ENCODE assay signal across 22 cellular contexts in genomic region chr10:123665371-123666286, GRCh38. TPM values are rescaled to one million over a fixed set of nuclear protein-coding genes. Genes with fewer than 3 reads are reported as not detected.
DNase-seq lines count a peak whose midpoint lies in the region; ATAC-seq and TF ChIP-seq lines count a peak whose summit lies in the region.
"Had no signal": no experiment of that assay in that cellular context is flagged by ENCODE, and none has a peak within 500 bp of the region (broad histone marks: within the 10 kb centered on the region; RNA-seq: fewer than 3 reads in every experiment).

No MANE protein-coding gene starts in this region.

- ATAC-seq in stimulated activated memory B cell treated with anti-CD40 and anti-IgM and Interleukin-4, amounts not matched to agents 10 μg/mL and 1 μg/mL and 100 μg/mL, for 72 hours = peak; percentile 9
- ATAC-seq in activated naive CD4-positive, alpha-beta T cell treated with anti-CD3 and anti-CD28 coated beads, Interleukin-2, amount 50 U/mL, for 72 hours = no peak
- ATAC-seq in HG03139 (IDR thresholded peaks at IDR 0.05; ENCODE audit: unreplicated experiment) = no peak
- ATAC-seq: activated CD8-positive, alpha-beta T cell treated with anti-CD3 and anti-CD28 coated beads, Interleukin-2, amount 10 ng/mL, durations not matched to agents 7 days and 5 days; K562; left colon; Panc1 had no signal

- H3K4me3 Mint-ChIP-seq in brain = peak overlapping the region; percentile 69 to 84 (median 78)
- H3K4me3 Mint-ChIP-seq in stimulated activated memory B cell treated with anti-CD40 and anti-IgM and Interleukin-4, amounts not matched to agents 10 μg/mL and 1 μg/mL and 100 μg/mL, for 72 hours = no peak overlapping the region
- H3K4me3 Mint-ChIP-seq: activated CD8-positive, alpha-beta T cell treated with anti-CD3 and anti-CD28 coated beads, Interleukin-2, amount 10 ng/mL, durations not matched to agents 7 days and 5 days; activated naive CD4-positive, alpha-beta T cell treated with anti-CD3 and anti-CD28 coated beads, Interleukin-2, amount 50 U/mL, for 24 hours had no signal

- H3K27ac ChIP-seq in coronary artery = no peak overlapping the region
- H3K27ac ChIP-seq: C4-2B, colonic mucosa, hepatocyte, HL-60 had no signal

- peaks cover 0 to 3% (median 0%) of the 10 kb centered on the region in 5 experiments for H3K9me3 Mint-ChIP-seq in brain
- H3K9me3 Mint-ChIP-seq in stimulated activated memory B cell treated with anti-CD40 and anti-IgM and Interleukin-4, amounts not matched to agents 10 μg/mL and 1 μg/mL and 100 μg/mL, for 72 hours = peaks cover 18% of the 10 kb centered on the region
- H3K9me3 Mint-ChIP-seq in activated naive CD4-positive, alpha-beta T cell treated with anti-CD3 and anti-CD28 coated beads, Interleukin-2, amount 50 U/mL, for 72 hours = peaks cover 5 to 7% of the 10 kb centered on the region in 2 donors

- no peak overlapping the region for H3K4me3 ChIP-seq in coronary artery
- H3K4me3 ChIP-seq: colonic mucosa, HAP-1, hepatocyte, K562 had no signal

- H3K27ac Mint-ChIP-seq in brain = peak overlapping the region in 3 of 5 experiments; percentile 48 to 92 (median 72)
- H3K27ac Mint-ChIP-seq in stimulated activated memory B cell treated with anti-CD40 and anti-IgM and Interleukin-4, amounts not matched to agents 10 μg/mL and 1 μg/mL and 100 μg/mL, for 72 hours = no peak overlapping the region
- H3K27ac Mint-ChIP-seq in activated naive CD4-positive, alpha-beta T cell treated with anti-CD3 and anti-CD28 coated beads, Interleukin-2, amount 50 U/mL, for 72 hours = no peak overlapping the region
- H3K27ac Mint-ChIP-seq: activated CD8-positive, alpha-beta T cell treated with anti-CD3 and anti-CD28 coated beads, Interleukin-2, amount 10 ng/mL, durations not matched to agents 7 days and 5 days; activated naive CD4-positive, alpha-beta T cell treated with anti-CD3 and anti-CD28 coated beads, Interleukin-2, amount 50 U/mL, for 24 hours had no signal

- no peaks in the 10 kb centered on the region for H3K36me3 Mint-ChIP-seq in brain
- no peaks in the 10 kb centered on the region for H3K36me3 Mint-ChIP-seq in stimulated activated memory B cell treated with anti-CD40 and anti-IgM and Interleukin-4, amounts not matched to agents 10 μg/mL and 1 μg/mL and 100 μg/mL, for 72 hours
- H3K36me3 Mint-ChIP-seq in activated naive CD4-positive, alpha-beta T cell treated with anti-CD3 and anti-CD28 coated beads, Interleukin-2, amount 50 U/mL, for 72 hours = peaks cover 12 to 24% of the 10 kb centered on the region in 2 donors
- H3K36me3 Mint-ChIP-seq: activated naive CD4-positive, alpha-beta T cell treated with anti-CD3 and anti-CD28 coated beads, Interleukin-2, amount 50 U/mL, for 24 hours had no signal

- H3K4me1 Mint-ChIP-seq in brain = peaks cover 29% of the 10 kb centered on the region
- H3K4me1 Mint-ChIP-seq in stimulated activated memory B cell treated with anti-CD40 and anti-IgM and Interleukin-4, amounts not matched to agents 10 μg/mL and 1 μg/mL and 100 μg/mL, for 72 hours = no peaks in the 10 kb centered on the region
- H3K4me1 Mint-ChIP-seq: activated naive CD4-positive, alpha-beta T cell treated with anti-CD3 and anti-CD28 coated beads, Interleukin-2, amount 50 U/mL, for 24 hours had no signal

- TF ChIP-seq CTCF in brain (conservative IDR thresholded peaks at IDR 0.05) = no peak
- TF ChIP-seq CTCF in coronary artery (IDR thresholded peaks at IDR 0.05) = no peak

- DNase-seq in NCI-H748 (lab: John Stamatoyannopoulos, UW; ENCODE audit: unreplicated experiment) (peak; percentile 20), NCI-H748 treated with DMSO at 0.1 percent for 48 hours (lab: John Stamatoyannopoulos, UW) (no peak), kidney tubule cell (ENCODE audit: low spot score) (peak; percentile 40), coronary artery (ENCODE audit: low spot score) (no peak)
- DNase-seq in activated naive CD4-positive, alpha-beta T cell treated with anti-CD3 and anti-CD28 coated beads, Interleukin-2, amount 50 U/mL, for 72 hours (ENCODE audit: low spot score in 2 of 2) = no peak
- DNase-seq: activated CD8-positive, alpha-beta T cell treated with anti-CD3 and anti-CD28 coated beads, Interleukin-2, amount 10 ng/mL, durations not matched to agents 7 days and 5 days; activated T-cell treated with anti-CD3 and anti-CD28 coated beads, Interleukin-2, amount 50 U/mL, for 48 hours; colonic mucosa; left colon; NCI-H2081; T-helper 9 cell had no signal

- peaks cover 63% of the 10 kb centered on the region for H3K27me3 Mint-ChIP-seq in brain
- H3K27me3 Mint-ChIP-seq in stimulated activated memory B cell treated with anti-CD40 and anti-IgM and Interleukin-4, amounts not matched to agents 10 μg/mL and 1 μg/mL and 100 μg/mL, for 72 hours = peaks cover 63% of the 10 kb centered on the region

RNA-seq across cellular contexts. Expression of gene GPR26, which starts 0.5 kb away (rescaled TPM):
- 0.59 TPM for polyA plus RNA-seq in brain (ENCODE audit: insufficient read depth, low read depth, low replicate concordance)
- not detected for total RNA-seq in activated naive CD4-positive, alpha-beta T cell treated with anti-CD3 and anti-CD28 coated beads, Interleukin-2, amount 50 U/mL, for 72 hours
- total RNA-seq: activated CD8-positive, alpha-beta T cell treated with anti-CD3 and anti-CD28 coated beads, Interleukin-2, amount 10 ng/mL, durations not matched to agents 7 days and 5 days; colonic mucosa; endothelial cell of umbilical vein; hepatocyte; K562; left colon had no signal
- polyA plus RNA-seq: endothelial cell of umbilical vein, hepatocyte, K562 had no signal

Comparison
In these comparisons a context has a peak if more than half of its experiments do, and no peak if none do; other contexts are left out.
1. DNase-seq: peak in NCI-H748 (single experiment) and kidney tubule cell (single experiment); none in NCI-H748 treated with DMSO at 0.1 percent for 48 hours (single experiment), activated naive CD4-positive, alpha-beta T cell treated with anti-CD3 and anti-CD28 coated beads, Interleukin-2, amount 50 U/mL, for 72 hours (0 of 2) and coronary artery (single experiment).
2. H3K27ac Mint-ChIP-seq: peak in brain (3 of 5); none in stimulated activated memory B cell treated with anti-CD40 and anti-IgM and Interleukin-4, amounts not matched to agents 10 μg/mL and 1 μg/mL and 100 μg/mL, for 72 hours (single experiment) and activated naive CD4-positive, alpha-beta T cell treated with anti-CD3 and anti-CD28 coated beads, Interleukin-2, amount 50 U/mL, for 72 hours (0 of 2).